Comparison of ENCODE assay signal across 8 cellular contexts in the genomic region with DNA sequence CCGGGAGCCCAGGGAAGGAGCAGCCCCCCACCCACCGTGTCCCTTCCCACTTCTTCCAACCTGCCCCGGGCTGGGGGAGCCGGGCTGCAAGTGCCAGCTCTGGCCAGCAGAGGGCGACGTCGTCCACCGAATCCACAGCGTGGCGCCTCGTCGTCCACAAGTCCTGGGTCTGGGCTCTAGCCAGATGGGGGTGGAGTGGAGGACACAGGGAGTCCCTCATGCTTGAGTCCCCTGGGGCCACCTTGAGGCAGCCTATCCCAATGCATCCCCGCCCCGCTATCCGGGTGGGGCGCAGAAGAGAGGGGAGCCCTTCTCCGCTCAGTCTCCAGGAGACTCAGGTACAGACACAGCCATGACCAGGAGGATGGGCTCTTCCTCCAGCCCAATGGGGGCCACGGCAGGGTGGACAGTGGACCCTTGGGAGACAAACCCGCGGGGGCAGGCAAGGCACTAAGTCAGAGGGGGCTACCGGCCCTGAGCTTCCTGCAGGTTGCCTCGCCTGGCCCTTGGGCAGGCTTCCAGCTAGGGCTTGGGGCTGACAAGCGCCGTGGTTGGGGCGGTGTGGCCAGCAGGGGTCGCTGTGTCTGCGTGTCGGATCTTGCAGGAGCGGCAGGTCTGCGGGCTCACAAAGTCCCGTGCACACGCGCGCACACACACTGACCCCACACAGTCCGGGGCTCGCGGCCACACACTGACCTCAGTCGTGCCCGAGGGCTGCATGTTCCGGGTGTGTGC. TPM values are rescaled to one million over a fixed set of nuclear protein-coding genes. Genes with fewer than 3 reads are reported as not detected.
DNase-seq lines count a peak whose midpoint lies in the region; ATAC-seq and TF ChIP-seq lines count a peak whose summit lies in the region.

No MANE protein-coding gene starts in this region.

- H3K27me3 ChIP-seq in DOHH2 (ENCODE audit: control insufficient read depth, low read length), result peaks cover 35% of the 10 kb centered on the region
- H3K27me3 ChIP-seq in psoas muscle (ENCODE audit: insufficient read depth in 3 of 3, low read length in 2 of 3), result peaks cover 0 to 52% (median 1%) of the 10 kb centered on the region in 3 donors

- DNase-seq in HCEC 1CT, result peak; percentile 67
- DNase-seq in NCI-H1105 treated with DMSO at 0.1 percent for 48 hours (lab: John Stamatoyannopoulos, UW), result peak; percentile 50
- peak; percentile 78 to 92 (median 84) for DNase-seq in T-helper 1 cell
- peak; percentile 71 for DNase-seq in amniotic epithelial cell (ENCODE audit: low read depth)
- DNase-seq in left ventricle myocardium superior, result peak; percentile 94
- peak; percentile 89 to 92 for DNase-seq in psoas muscle
- peak; percentile 91 for DNase-seq in ureter (ENCODE audit: low spot score)

- ATAC-seq in left ventricle myocardium superior (peak; percentile 80), psoas muscle (peak; percentile 85 to 93 (median 89))

- no peaks in the 10 kb centered on the region for H4K20me1 ChIP-seq in DOHH2 (ENCODE audit: control insufficient read depth, insufficient read depth, low read depth, low read length)

- TF ChIP-seq CTCF in DOHH2 (IDR thresholded peaks at IDR 0.05; ENCODE audit: low read depth, low read length, poor library complexity, severe bottlenecking), result peak; percentile 88
- TF ChIP-seq CTCF in psoas muscle (IDR thresholded peaks at IDR 0.05), result peak; percentile 83

- H3K36me3 ChIP-seq in DOHH2 (ENCODE audit: control insufficient read depth, low read length) (no peaks in the 10 kb centered on the region), psoas muscle (ENCODE audit: insufficient read depth in 1 of 2, low read depth in 1 of 2) (no peaks in the 10 kb centered on the region)

- H3K9me2 ChIP-seq in DOHH2 (replicated peaks; ENCODE audit: control insufficient read depth, low read length), result no peaks in the 10 kb centered on the region

- H3K27ac ChIP-seq in DOHH2 (ENCODE audit: low read depth, low read length) (no peak overlapping the region), psoas muscle (no peak overlapping the region)

- intact Hi-C loops in left ventricle myocardium superior (cut with micrococcal nuclease) (loop anchor here (5.0 kb wide), 1 partner anchor 90 kb away; a partner anchor contains a TSS), psoas muscle (cut with DNase I) (loop anchor here (1.0 to 10.0 kb wide), 6 partner anchors 96 to 198 kb away; a partner anchor contains a TSS)

- H3K9me3 ChIP-seq in DOHH2 (ENCODE audit: control insufficient read depth, insufficient read depth, low read length) (no peaks in the 10 kb centered on the region), psoas muscle (no peaks in the 10 kb centered on the region)

- H3K4me1 ChIP-seq in DOHH2 (ENCODE audit: control insufficient read depth, low read length) (peaks cover 13% of the 10 kb centered on the region), psoas muscle (peaks cover 4% of the 10 kb centered on the region)

- H3F3A ChIP-seq in DOHH2 (ENCODE audit: control insufficient read depth, insufficient read depth), result no peaks in the 10 kb centered on the region

- H3K79me2 ChIP-seq in DOHH2 (ENCODE audit: control insufficient read depth, low read length), result no peaks in the 10 kb centered on the region

- H3K4me3 ChIP-seq in DOHH2 (ENCODE audit: low read length) (peak overlapping the region; percentile 80), psoas muscle (peak overlapping the region; percentile 53)

- WGBS in psoas muscle, 3 donors, result 3 to 5% (median 4%) methylated on average over 37 to 40 of the region's 40 CpGs

- peak overlapping the region; percentile 95 for H3K4me2 ChIP-seq in DOHH2 (ENCODE audit: low read length)

RNA-seq across cellular contexts. Expression of a gene that starts 5.5 kb away (rescaled TPM):
- total RNA-seq in left ventricle myocardium superior (0.40 TPM), psoas muscle (not detected), ureter (0.34 TPM)
- polyA plus RNA-seq in psoas muscle, result under 1 TPM in 1 of 3 donors, not detected in 2; 0.05 TPM

RNA-seq across cellular contexts. Expression of a gene that starts 5.5 kb away (rescaled TPM):
- not detected for total RNA-seq in left ventricle myocardium superior
- total RNA-seq in psoas muscle, result not detected
- under 1 TPM in 1 of 3 donors, not detected in 2; 0.04 TPM for polyA plus RNA-seq in psoas muscle
- total RNA-seq in ureter, result not detected

RNA-seq across cellular contexts. Expression of a gene that starts 16.7 kb away (rescaled TPM):
- total RNA-seq in left ventricle myocardium superior, result not detected
- total RNA-seq in psoas muscle, result not detected
- polyA plus RNA-seq in psoas muscle, result not detected
- total RNA-seq in ureter, result 0.70 TPM

RNA-seq across cellular contexts. Expression of a gene that starts 58.1 kb away (rescaled TPM):
- 3.4 TPM for total RNA-seq in left ventricle myocardium superior
- total RNA-seq in psoas muscle, result 1 to 10 TPM; 4.6 to 6.1 (median 5.2) TPM
- polyA plus RNA-seq in psoas muscle, result 10 to 100 TPM in 1 of 3 donors, 1 to 10 TPM in 2; 3.4 to 15.3 (median 5.5) TPM
- 5.3 TPM for total RNA-seq in ureter
